18 cellular contexts compared by ENCODE assay signal in the genomic region with DNA sequence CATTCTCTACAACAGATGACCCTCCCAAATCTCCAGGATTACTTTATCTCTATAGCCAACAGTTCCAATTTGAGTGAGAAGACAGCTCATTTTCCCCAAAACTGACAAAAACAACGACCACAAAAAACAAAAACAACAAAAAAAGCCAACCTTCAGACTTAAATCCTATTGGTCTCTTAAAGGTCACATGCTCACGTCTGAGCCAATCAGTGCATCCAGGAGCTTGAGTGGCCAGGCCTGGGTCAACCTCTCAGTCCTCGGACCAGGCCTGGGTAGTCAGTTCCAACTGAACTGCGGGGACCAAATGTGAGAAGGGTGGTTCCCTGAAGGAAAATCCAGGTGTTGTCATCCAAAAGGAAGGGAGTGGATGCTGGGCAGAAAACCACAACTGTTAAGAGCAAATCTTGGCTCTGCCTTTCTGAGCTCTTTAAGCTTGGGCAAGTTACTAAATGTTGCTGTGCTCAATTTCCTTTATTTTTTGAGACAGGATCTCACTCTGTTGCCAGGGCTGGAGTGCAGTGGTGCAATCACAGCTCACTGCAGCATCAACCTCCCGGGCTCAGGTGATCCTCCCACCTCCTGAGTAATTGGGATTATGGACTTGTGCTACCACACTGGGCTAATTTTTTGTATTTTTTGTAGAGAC. TPM values are rescaled to one million over a fixed set of nuclear protein-coding genes. Genes with fewer than 3 reads are reported as not detected.
DNase-seq lines count a peak whose midpoint lies in the region; TF ChIP-seq lines count a peak whose summit lies in the region.
"Had no signal": no experiment of that assay in that cellular context is flagged by ENCODE, and none has a peak within 500 bp of the region (broad histone marks: within the 10 kb centered on the region; RNA-seq: fewer than 3 reads in every experiment).

No MANE protein-coding gene starts in this region.

- WGBS in mammary epithelial cell (ENCODE audit: low coverage, missing lambda C conversion rate): 74% methylated on average over 4 of the region's 5 CpGs

- DNase-seq in RWPE1 (ENCODE audit: low spot score): peak; percentile 20
- DNase-seq in mammary epithelial cell: peak; percentile 79
- DNase-seq in islet precursor cell: peak; percentile 44
- DNase-seq in LoVo (ENCODE audit: low spot score): no peak
- DNase-seq in NCI-H524 treated with DMSO at 0.1 percent for 48 hours (lab: John Stamatoyannopoulos, UW): no peak
- no peak for DNase-seq in dermis blood vessel endothelial cell
- DNase-seq: CD4-positive, CD25-positive, alpha-beta regulatory T cell; COR-L47; DMS 273 treated with DMSO at 0.1 percent for 48 hours; DND-41; H9; Kasumi-1; NCI-H1105 treated with DMSO at 0.1 percent for 48 hours; NCI-H1694 treated with DMSO at 0.1 percent for 48 hours; NCI-H2107; NCI-H510A treated with DMSO at 0.1 percent for 48 hours; SIG-M5 had no signal

- H3K4me1 ChIP-seq in mammary epithelial cell (ENCODE audit: insufficient read depth, low read length): peaks cover 59% of the 10 kb centered on the region

- H3K9ac ChIP-seq in mammary epithelial cell (ENCODE audit: insufficient read depth, low read length): no peak overlapping the region

- peak overlapping the region; percentile 41 for H2AFZ ChIP-seq in mammary epithelial cell (ENCODE audit: low read depth, low read length)

- H3K79me2 ChIP-seq in mammary epithelial cell (ENCODE audit: insufficient read depth, low read length): no peaks in the 10 kb centered on the region

- no peak overlapping the region for H3K4me2 ChIP-seq in mammary epithelial cell (ENCODE audit: insufficient read depth, low read depth, low read length)

- no peaks in the 10 kb centered on the region for H3K36me3 ChIP-seq in mammary epithelial cell (ENCODE audit: insufficient read depth, low read length)

- peak overlapping the region; percentile 10 for H3K27ac ChIP-seq in C4-2B
- peak overlapping the region; percentile 91 for H3K27ac ChIP-seq in RWPE1
- peak overlapping the region; percentile 93 for H3K27ac ChIP-seq in mammary epithelial cell (ENCODE audit: insufficient read depth, low read depth, low read length)

- TF ChIP-seq CTCF in C4-2B (conservative IDR thresholded peaks at IDR 0.05) (no peak), RWPE1 (conservative IDR thresholded peaks at IDR 0.05; ENCODE audit: low read depth) (no peak), mammary epithelial cell (conservative IDR thresholded peaks at IDR 0.05 in 1 of 2, IDR thresholded peaks at IDR 0.05 in 1 of 2; ENCODE audit: extremely low read depth in 1 of 2, insufficient read depth in 1 of 2, low read depth in 1 of 2, low read length in 2 of 2) (no peak)

- intact Hi-C loops in mammary epithelial cell (cut with micrococcal nuclease): no loop called here

- POLR2A ChIA-PET in RWPE1 (lab: Yijun Ruan, JAX; ENCODE audit: low non-redundant PET): no interaction called here

- no peaks in the 10 kb centered on the region for H3K27me3 ChIP-seq in mammary epithelial cell (ENCODE audit: insufficient read depth, low read length)

- CTCF ChIA-PET in RWPE1 (lab: Yijun Ruan, JAX) (interaction anchor here (0.6 to 0.7 kb wide), 2 partner anchors 11 to 253 kb away, joined by 3 read pairs; a partner anchor contains a TSS), mammary epithelial cell (lab: Charles Lee; ENCODE audit: low non-redundant PET) (no interaction called here)

- H3K9me3 ChIP-seq in mammary epithelial cell (replicated peaks; ENCODE audit: insufficient read depth, low read length): peaks cover 4% of the 10 kb centered on the region

- H3K4me3 ChIP-seq in mammary epithelial cell (replicated peaks in 1 of 3; ENCODE audit: insufficient read depth in 1 of 3, low read depth in 2 of 3, low read length in 3 of 3): no peak overlapping the region

- in situ Hi-C loops in mammary epithelial cell (cut with MboI; ENCODE audit: low sequenced_read_pairs in 2 of 2): no loop called here

- BruUV-seq in mammary epithelial cell (replicated peaks; lab: Mats Ljungman, UMichigan): no TSS peak

- no peaks in the 10 kb centered on the region for H4K20me1 ChIP-seq in mammary epithelial cell (ENCODE audit: insufficient read depth, low read length)

- dilution Hi-C loops in mammary epithelial cell (cut with HindIII; ENCODE audit: low sequenced_read_pairs): no loop called here

RNA-seq across cellular contexts. Expression of a gene that starts 43.0 kb away (rescaled TPM):
- 10 to 100 TPM; 56.5 to 57.0 TPM for total RNA-seq in mammary epithelial cell
- 21.9 TPM for polyA plus RNA-seq in mammary epithelial cell
- 109 TPM for polyA minus RNA-seq in mammary epithelial cell
- total RNA-seq in dermis blood vessel endothelial cell: 16.8 and 17.2 TPM in 2 replicates

Comparison
In these comparisons a context has a peak if more than half of its experiments do, and no peak if none do; other contexts are left out.
1. H3K27ac ChIP-seq: peak in every context shown above with its lines; median percentile 93 in mammary epithelial cell; 91 in RWPE1; 10 in C4-2B.
2. DNase-seq: peak in RWPE1 (single experiment), mammary epithelial cell (single experiment) and islet precursor cell (single experiment); none in LoVo (single experiment), NCI-H524 treated with DMSO at 0.1 percent for 48 hours (single experiment) and dermis blood vessel endothelial cell (single experiment).